In genomic region chr5:150022163-150022540, GRCh38 we compare ENCODE assay signal across 8 cellular contexts. TPM values are rescaled to one million over a fixed set of nuclear protein-coding genes. Genes with fewer than 3 reads are reported as not detected.
A peak's percentile ranks its signal among the peaks of the same experiment; 100 is the strongest.
DNase-seq lines count a peak whose midpoint lies in the region; ATAC-seq and TF ChIP-seq lines count a peak whose summit lies in the region.

No MANE protein-coding gene starts in this region.

- DNase-seq in activated naive CD4-positive, alpha-beta T cell treated with anti-CD3 and anti-CD28 coated beads, Interleukin-2, amount 10 ng/mL, durations not matched to agents 7 days and 5 days = no peak
- DNase-seq in activated naive CD4-positive, alpha-beta T cell treated with anti-CD3 and anti-CD28 coated beads, Interleukin-2, amount 50 U/mL, for 16 hours = no peak
- no peak for DNase-seq in ascending aorta (ENCODE audit: low spot score in 2 of 2)
- no peak for DNase-seq in vagina (ENCODE audit: extremely low spot score in 2 of 2)
- DNase-seq in HAP-1 (ENCODE audit: low spot score in 2 of 2) = no peak
- no peak for DNase-seq in activated CD4-positive, alpha-beta T cell treated with anti-CD3 and anti-CD28 coated beads for 1 hour

- no peaks in the 10 kb centered on the region for H3K9me3 Mint-ChIP-seq in activated naive CD4-positive, alpha-beta T cell treated with anti-CD3 and anti-CD28 coated beads, Interleukin-2, amount 10 ng/mL, durations not matched to agents 7 days and 5 days

- peaks cover 56% of the 10 kb centered on the region for H3K36me3 Mint-ChIP-seq in activated naive CD4-positive, alpha-beta T cell treated with anti-CD3 and anti-CD28 coated beads, Interleukin-2, amount 10 ng/mL, durations not matched to agents 7 days and 5 days

- TF ChIP-seq POLR2A in vagina (IDR thresholded peaks at IDR 0.05) = no peak

- H3K9me3 ChIP-seq in ascending aorta = no peaks in the 10 kb centered on the region
- no peaks in the 10 kb centered on the region for H3K9me3 ChIP-seq in iPS-20b (ENCODE audit: insufficient read depth, low read depth, low read length)
- H3K9me3 ChIP-seq in vagina = no peaks in the 10 kb centered on the region
- H3K9me3 ChIP-seq in HAP-1 = no peaks in the 10 kb centered on the region

- no peaks in the 10 kb centered on the region for H3K27me3 Mint-ChIP-seq in activated naive CD4-positive, alpha-beta T cell treated with anti-CD3 and anti-CD28 coated beads, Interleukin-2, amount 10 ng/mL, durations not matched to agents 7 days and 5 days

- H3K27ac ChIP-seq in ascending aorta (peak overlapping the region; percentile 43 to 78), iPS-20b (ENCODE audit: low read length) (no peak overlapping the region), vagina (peak overlapping the region; percentile 47)

- H3K4me1 ChIP-seq in ascending aorta = peaks cover 0 to 30% of the 10 kb centered on the region in 2 donors
- H3K4me1 ChIP-seq in iPS-20b (ENCODE audit: insufficient read depth, low read length) = peaks cover 7% of the 10 kb centered on the region; the same call in 1 of the 2 replicates
- peaks cover 26% of the 10 kb centered on the region for H3K4me1 ChIP-seq in vagina
- peaks cover 3% of the 10 kb centered on the region; the same call in 1 of the 2 replicates for H3K4me1 ChIP-seq in HAP-1

- in situ Hi-C loops in HAP-1 (cut with MboI; ENCODE audit: low sequenced_read_pairs) = no loop called here

- no peak overlapping the region for H3K4me3 Mint-ChIP-seq in activated naive CD4-positive, alpha-beta T cell treated with anti-CD3 and anti-CD28 coated beads, Interleukin-2, amount 10 ng/mL, durations not matched to agents 7 days and 5 days

- H3K36me3 ChIP-seq in ascending aorta (peaks cover 42 to 58% of the 10 kb centered on the region in 2 donors), iPS-20b (ENCODE audit: insufficient read depth, low read depth, low read length) (peaks cover 97% of the 10 kb centered on the region), vagina (peaks cover 0 to 65% of the 10 kb centered on the region in 2 donors), HAP-1 (replicated peaks) (peaks cover 70% of the 10 kb centered on the region)

- peaks cover 15% of the 10 kb centered on the region for H3K4me1 Mint-ChIP-seq in activated naive CD4-positive, alpha-beta T cell treated with anti-CD3 and anti-CD28 coated beads, Interleukin-2, amount 10 ng/mL, durations not matched to agents 7 days and 5 days

- H3K4me3 ChIP-seq in ascending aorta = no peak overlapping the region
- H3K4me3 ChIP-seq in iPS-20b (ENCODE audit: low read length) = no peak overlapping the region
- H3K4me3 ChIP-seq in vagina = no peak overlapping the region
- no peak overlapping the region for H3K4me3 ChIP-seq in HAP-1

- ATAC-seq in HG02642 (IDR thresholded peaks at IDR 0.05; ENCODE audit: poor library complexity, unreplicated experiment) = no peak

- intact Hi-C loops in ascending aorta (cut with DNase I) = loop anchor here (10.0 kb wide), 1 partner anchor 193 kb away; no protein-coding TSS in a partner anchor
- intact Hi-C loops in vagina (cut with DNase I) = no loop called here

- no peaks in the 10 kb centered on the region for H3K27me3 ChIP-seq in ascending aorta
- no peaks in the 10 kb centered on the region for H3K27me3 ChIP-seq in iPS-20b (ENCODE audit: insufficient read depth, low read length)
- H3K27me3 ChIP-seq in vagina = no peaks in the 10 kb centered on the region
- H3K27me3 ChIP-seq in HAP-1 (ENCODE audit: low read depth) = no peaks in the 10 kb centered on the region

- CTCF ChIA-PET in activated naive CD4-positive, alpha-beta T cell treated with anti-CD3 and anti-CD28 coated beads, Interleukin-2, amount 10 ng/mL, durations not matched to agents 7 days and 5 days (lab: Charles Lee) = interaction anchor here (1.3 to 1.4 kb wide), 2 partner anchors 13 to 181 kb away, joined by 3 read pairs; no protein-coding TSS in a partner anchor

- peak overlapping the region; percentile 0; the same call in 1 of the 2 replicates for H3K9ac ChIP-seq in iPS-20b (ENCODE audit: low read depth, low read length)

- TF ChIP-seq CTCF in ascending aorta (IDR thresholded peaks at IDR 0.05) (no peak), vagina (IDR thresholded peaks at IDR 0.05) (no peak)

- peak overlapping the region; percentile 2 for H3K27ac Mint-ChIP-seq in activated naive CD4-positive, alpha-beta T cell treated with anti-CD3 and anti-CD28 coated beads, Interleukin-2, amount 10 ng/mL, durations not matched to agents 7 days and 5 days

RNA-seq across cellular contexts. Expression of gene HMGXB3, which starts 21.6 kb away (rescaled TPM):
- total RNA-seq in ascending aorta = 56.4 TPM
- 38.3 TPM for total RNA-seq in vagina

RNA-seq across cellular contexts. Expression of gene TIGD6, which starts 21.7 kb away (rescaled TPM):
- 4.2 TPM for total RNA-seq in ascending aorta
- total RNA-seq in vagina = 4.7 TPM
